In the genomic region with DNA sequence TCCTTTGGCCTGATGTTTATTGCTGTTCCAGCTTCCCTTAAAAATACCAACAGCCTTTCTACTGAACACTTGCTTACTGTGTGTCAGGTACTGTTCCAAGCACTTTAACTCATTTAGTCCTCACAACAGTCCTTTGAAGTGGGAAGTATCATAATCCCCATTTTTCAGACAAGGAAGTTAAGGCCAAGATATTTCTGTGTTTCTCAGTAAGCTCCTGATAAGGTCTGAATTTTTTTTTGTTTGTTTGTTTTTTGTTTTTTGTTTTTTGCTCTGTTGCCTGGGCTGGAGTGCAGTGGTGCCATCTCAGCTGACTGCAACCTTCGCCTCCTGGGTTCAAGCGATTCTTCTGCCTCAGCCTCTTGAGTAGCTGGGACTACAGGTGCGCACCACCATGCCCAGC, we compare ENCODE assay signal across 15 cellular contexts. TPM values are rescaled to one million over a fixed set of nuclear protein-coding genes. Genes with fewer than 3 reads are reported as not detected.
"Had no signal": no experiment of that assay in that cellular context is flagged by ENCODE, and none has a peak within 500 bp of the region (broad histone marks: within the 10 kb centered on the region; RNA-seq: fewer than 3 reads in every experiment).

No MANE protein-coding gene starts in this region.

- DNase-seq: activated CD4-positive, alpha-beta T cell treated with anti-CD3 and anti-CD28 coated beads, Interleukin-2, amount 50 U/mL, for 4 hours; aorta; effector memory CD4-positive, alpha-beta T cell; foreskin melanocyte; kidney glomerular epithelial cell; left ventricle myocardium superior; mesenchymal stem cell; stimulated activated CD4-positive, alpha-beta T cell treated with anti-CD3 and anti-CD28 coated beads, Interleukin-15, amount 100 ng/mL, for 24 hours; stimulated activated CD4-positive, alpha-beta T cell treated with anti-CD3 and anti-CD28 coated beads, Interleukin-4, amount 100 ng/mL, for 24 hours; stimulated activated naive CD4-positive, alpha-beta T cell treated with Interleukin-2 at 50 U/mL for 16 hours; trophoblast cell had no signal

- H3K27me3 Mint-ChIP-seq: progenitor cell of endocrine pancreas had no signal

- ATAC-seq: left ventricle myocardium superior had no signal

- H3K27ac Mint-ChIP-seq: progenitor cell of endocrine pancreas had no signal

RNA-seq across cellular contexts. Expression of a gene that starts 16.8 kb away (rescaled TPM):
- total RNA-seq: fibroblast of lung, omental fat pad, SJSA1 had no signal
